Comparison of ENCODE assay signal across 27 cellular contexts in the genomic region with DNA sequence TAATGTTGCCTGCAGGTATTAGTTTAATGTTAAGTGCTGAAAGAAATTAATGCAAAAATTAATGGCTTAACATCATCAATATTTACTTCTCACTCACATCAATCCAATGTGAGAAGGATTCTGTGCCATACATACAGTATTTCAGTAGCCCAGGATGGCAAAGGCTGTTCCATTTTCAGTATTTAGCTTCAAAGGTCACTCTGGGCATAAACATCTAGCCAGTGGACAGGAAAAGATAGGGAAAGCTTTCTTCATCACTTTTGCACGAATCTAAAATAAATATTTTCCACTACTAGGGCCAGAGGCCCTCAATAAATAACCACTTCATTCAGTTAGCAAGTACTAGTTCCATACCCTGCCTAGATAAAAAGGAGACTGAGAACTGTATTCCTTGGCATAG.
"Had no signal": no experiment of that assay in that cellular context is flagged by ENCODE, and none has a peak within 500 bp of the region (broad histone marks: within the 10 kb centered on the region; RNA-seq: fewer than 3 reads in every experiment).

No MANE protein-coding gene starts in this region.

- FAIRE-seq: colon, endometrium, endothelial cell of umbilical vein had no signal

- H3K4me3 ChIP-seq: colonic mucosa, coronary artery, dorsolateral prefrontal cortex, esophagus muscularis mucosa, esophagus squamous epithelium, gastrocnemius medialis, gastroesophageal sphincter, heart left ventricle, heart right ventricle had no signal

- H3K27ac ChIP-seq: colonic mucosa, coronary artery, dorsolateral prefrontal cortex, epithelial cell of prostate, esophagus muscularis mucosa, esophagus squamous epithelium, foreskin keratinocyte, gastrocnemius medialis, gastroesophageal sphincter, heart left ventricle, heart right ventricle had no signal

- ATAC-seq: effector memory CD8-positive, alpha-beta T cell; esophagus mucosa; foreskin keratinocyte; gastrocnemius medialis; gastroesophageal sphincter; heart left ventricle; heart right ventricle had no signal

- H3K36me3 ChIP-seq: colonic mucosa, esophagus muscularis mucosa, esophagus squamous epithelium, gastrocnemius medialis, gastroesophageal sphincter, heart left ventricle, heart right ventricle had no signal

- H3K27me3 ChIP-seq: colonic mucosa, dorsolateral prefrontal cortex, esophagus muscularis mucosa, esophagus squamous epithelium, foreskin keratinocyte, gastrocnemius medialis, gastroesophageal sphincter, heart left ventricle, heart right ventricle had no signal

- H3K4me1 ChIP-seq: colonic mucosa, esophagus muscularis mucosa, esophagus squamous epithelium, foreskin keratinocyte, gastrocnemius medialis, gastroesophageal sphincter, heart left ventricle, heart right ventricle had no signal

- DNase-seq: colonic mucosa; cortex of kidney; dermis blood vessel endothelial cell; dorsolateral prefrontal cortex; effector CD4-positive, alpha-beta T cell; effector CD8-positive, alpha-beta T cell; effector memory CD4-positive, alpha-beta T cell; effector memory CD8-positive, alpha-beta T cell; endodermal cell; erythroblast; esophagus squamous epithelium; foreskin fibroblast; foreskin keratinocyte; foreskin melanocyte; gastrocnemius medialis; glutamatergic neuron; head of caudate nucleus; heart left ventricle; heart right ventricle had no signal

- H3K9me3 ChIP-seq: colonic mucosa, esophagus muscularis mucosa, esophagus squamous epithelium, gastrocnemius medialis, gastroesophageal sphincter, heart left ventricle, heart right ventricle had no signal
